ENCODE assay signal across 8 cellular contexts in the genomic region with DNA sequence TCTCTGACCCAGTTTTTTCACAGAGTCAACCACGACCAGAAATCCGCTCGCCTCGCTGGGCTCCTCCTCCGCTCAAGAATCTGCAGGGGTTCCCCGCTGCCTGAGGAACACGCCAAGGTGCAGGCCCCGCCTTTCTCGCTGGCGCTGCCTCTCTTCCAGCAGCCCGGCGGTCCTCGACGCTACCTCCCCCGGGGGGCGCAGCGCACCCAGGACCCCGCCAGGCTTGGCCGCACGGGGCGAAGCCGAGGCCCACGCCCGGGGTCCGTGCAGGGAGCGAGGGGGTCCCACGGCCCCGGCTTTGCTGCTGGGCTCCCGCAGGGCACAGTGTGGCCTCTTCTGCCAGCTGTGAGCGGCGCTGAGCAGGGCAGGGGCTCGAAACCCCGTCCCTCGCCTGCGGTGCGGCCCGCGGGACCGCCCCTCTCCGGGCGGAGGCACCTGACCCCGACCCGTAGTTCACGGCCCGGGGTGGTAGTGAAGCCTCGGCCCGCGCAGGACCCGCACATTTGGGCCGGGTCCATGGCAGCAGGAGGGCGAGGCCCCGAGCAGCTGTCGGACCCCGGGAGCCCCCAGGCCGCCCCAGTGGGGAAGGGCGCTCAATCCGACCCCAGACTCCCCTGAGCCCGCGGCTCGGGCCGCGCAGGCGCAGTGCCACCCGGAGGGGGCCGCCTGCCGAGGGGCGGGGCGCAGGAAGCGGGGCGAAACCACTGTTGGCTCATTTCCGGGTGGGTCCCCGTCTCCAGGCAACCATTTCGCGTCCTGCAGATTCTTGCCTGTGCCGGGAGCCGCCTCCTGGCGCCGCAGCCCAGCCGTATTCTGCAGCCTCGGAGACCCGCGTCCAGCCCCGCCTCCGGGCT. TPM values are rescaled to one million over a fixed set of nuclear protein-coding genes. Genes with fewer than 3 reads are reported as not detected.
DNase-seq lines count a peak whose midpoint lies in the region; ATAC-seq, FAIRE-seq and TF ChIP-seq lines count a peak whose summit lies in the region.

No MANE protein-coding gene starts in this region.

- peak in 2 of 4 experiments; percentile 41 to 48 for TF ChIP-seq CTCF in prostate gland (IDR thresholded peaks at IDR 0.05)

- H3K9me3 ChIP-seq in prostate gland = no peaks in the 10 kb centered on the region

- H3K27me3 ChIP-seq in prostate gland (replicated peaks; ENCODE audit: insufficient read depth) = no peaks in the 10 kb centered on the region

- peaks cover 1 to 12% (median 6%) of the 10 kb centered on the region in 3 donors for H3K9me3 Mint-ChIP-seq in T-cell

- no peaks in the 10 kb centered on the region for H3K27me3 Mint-ChIP-seq in T-cell

- TF ChIP-seq POLR2A in GM12891 (IDR thresholded peaks at IDR 0.05; ENCODE audit: low read depth, low read length) (peak; percentile 42; the same call in 1 of the 2 replicates), prostate gland (IDR thresholded peaks at IDR 0.05) (peak; percentile 86)

- POLR2A ChIA-PET in T-cell (lab: Charles Lee) = no interaction called here

- ATAC-seq in HG02852 (IDR thresholded peaks at IDR 0.05; ENCODE audit: unreplicated experiment) = peak; percentile 84
- peak; percentile 82 to 85 (median 84) for ATAC-seq in T-cell (replicated peaks in 1 of 4)
- ATAC-seq in left ventricle myocardium superior = peak; percentile 91

- CTCF ChIA-PET in T-cell (lab: Charles Lee) = no interaction called here

- no peaks in the 10 kb centered on the region for H3K36me3 ChIP-seq in prostate gland

- peak overlapping the region; percentile 85 to 91 for H3K27ac Mint-ChIP-seq in T-cell

- FAIRE-seq in GM12891 (lab: Jason Lieb, UNC) = peak; percentile 99

- peak overlapping the region; percentile 77 to 88 (median 84) for H3K4me3 Mint-ChIP-seq in T-cell

- peaks cover 13 to 20% (median 13%) of the 10 kb centered on the region in 3 donors for H3K4me1 Mint-ChIP-seq in T-cell

- H3K4me3 ChIP-seq in prostate gland = peak overlapping the region; percentile 75 to 77

- intact Hi-C loops in left ventricle myocardium superior (cut with micrococcal nuclease) = no loop called here
- intact Hi-C loops in prostate gland (cut with DNase I) = loop anchor here (5.0 to 10.0 kb wide), 2 partner anchors 55 to 228 kb away; a partner anchor contains a TSS

- peak; percentile 100 for DNase-seq in GM12891 (ENCODE audit: insufficient read length, low spot score)
- peak; percentile 83 for DNase-seq in NCI-H146 (lab: John Stamatoyannopoulos, UW)
- DNase-seq in T-cell = peak; percentile 88 to 96 (median 94)
- DNase-seq in amniotic stem cell (lab: John Stamatoyannopoulos, UW) = peak; percentile 56
- peak; percentile 93 for DNase-seq in left ventricle myocardium superior
- peak; percentile 87 for DNase-seq in prostate gland (ENCODE audit: low spot score)
- DNase-seq in ureter (ENCODE audit: low spot score) = peak; percentile 94

- 0% methylated on average over 66 of the region's 84 CpGs for WGBS in prostate gland

- H3K27ac ChIP-seq in prostate gland = peak overlapping the region; percentile 69 to 84

- H3K36me3 Mint-ChIP-seq in T-cell = no peaks in the 10 kb centered on the region

- H3K4me1 ChIP-seq in prostate gland (replicated peaks) = peaks cover 5% of the 10 kb centered on the region

TF ChIP-seq in GM12891, 5 proteins besides CTCF, POLR2A, EP300 and RAD21:
- TF ChIP-seq PAX5 (IDR thresholded peaks at IDR 0.05; ENCODE audit: insufficient read depth, low read length, severe bottlenecking) = no peak
- no peak for TF ChIP-seq POLR2AphosphoS5 (IDR thresholded peaks at IDR 0.05; ENCODE audit: low read depth, low read length)
- TF ChIP-seq SPI1 (IDR thresholded peaks at IDR 0.05; ENCODE audit: low read depth, low read length) = no peak
- no peak for TF ChIP-seq TAF1 (IDR thresholded peaks at IDR 0.05; ENCODE audit: low read depth, low read length)
- no peak for TF ChIP-seq POU2F2 (IDR thresholded peaks at IDR 0.05; ENCODE audit: low read depth, low read length)

RNA-seq across cellular contexts. Expression of a gene that starts 10.0 kb away (rescaled TPM):
- polyA plus RNA-seq in GM12891 (2012; ENCODE audit: low read depth, missing spikeins) = not detected
- total RNA-seq in T-cell = 1 to 10 TPM in 3 of 5 donors, under 1 TPM in 2; 0.72 to 3.3 (median 1.0) TPM
- total RNA-seq in left ventricle myocardium superior = not detected
- total RNA-seq in prostate gland = 10 to 100 TPM in 1 of 2 donors, 1 to 10 TPM in 1; 4.6 to 13.6 TPM
- total RNA-seq in ureter = 18.1 TPM

RNA-seq across cellular contexts. Expression of a gene that starts 56.2 kb away (rescaled TPM):
- 4.8 TPM for polyA plus RNA-seq in GM12891 (2012; ENCODE audit: low read depth, missing spikeins)
- total RNA-seq in T-cell (10 to 100 TPM; 17.3 to 37.6 (median 35.3) TPM), left ventricle myocardium superior (11.2 TPM), prostate gland (10 to 100 TPM; 20.3 to 25.8 TPM), ureter (37.1 TPM)

Comparison
In these comparisons a context has a peak if more than half of its experiments do, and no peak if none do; other contexts are left out.
1. Peak in every context shown above with its lines: DNase-seq, ATAC-seq, H3K4me3 ChIP-seq and H3K27ac ChIP-seq.